ENCODE assay signal across 17 cellular contexts in the genomic region with DNA sequence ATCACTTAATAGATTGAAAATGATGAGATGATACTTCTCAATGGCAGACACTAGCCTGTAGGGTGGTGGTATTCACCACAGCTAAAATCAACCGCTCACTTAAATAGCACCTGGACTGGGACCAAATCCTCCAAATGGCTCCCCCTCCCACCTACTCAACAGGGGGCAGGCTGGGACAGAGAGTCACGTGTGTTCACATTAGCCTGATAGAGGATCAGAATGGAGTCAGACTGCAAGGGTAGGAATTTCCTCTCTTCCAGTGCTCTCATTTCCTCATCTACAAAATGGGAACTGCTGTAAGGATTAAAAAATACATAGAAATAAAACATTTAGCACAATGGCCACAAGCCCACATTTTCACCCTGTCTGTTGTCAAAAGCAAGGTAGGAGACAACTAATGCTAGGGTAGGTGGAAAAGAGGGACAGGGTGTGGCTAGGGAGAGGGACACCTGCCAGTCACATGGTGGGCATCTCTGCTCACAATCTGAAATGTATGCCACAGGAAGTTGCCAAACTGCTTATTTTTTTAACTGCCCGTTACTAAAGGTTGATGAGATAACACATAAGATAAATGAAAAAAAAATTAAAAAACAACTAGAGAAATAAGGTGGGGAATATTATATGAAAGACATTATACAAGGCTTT. TPM values are rescaled to one million over a fixed set of nuclear protein-coding genes. Genes with fewer than 3 reads are reported as not detected.
DNase-seq lines count a peak whose midpoint lies in the region; ATAC-seq lines count a peak whose summit lies in the region.
"Had no signal": no experiment of that assay in that cellular context is flagged by ENCODE, and none has a peak within 500 bp of the region (broad histone marks: within the 10 kb centered on the region; RNA-seq: fewer than 3 reads in every experiment).

No MANE protein-coding gene starts in this region.

- DNase-seq in NCI-H524 (lab: John Stamatoyannopoulos, UW) (peak; percentile 25 to 31), NCI-H524 treated with DMSO at 0.1 percent for 48 hours (lab: John Stamatoyannopoulos, UW) (no peak), G401 (ENCODE audit: low spot score) (peak; percentile 29), T-cell (no peak), mesendoderm (peak; percentile 40), GM23248 (no peak)
- DNase-seq: activated CD4-positive, alpha-beta T cell treated with anti-CD3 and anti-CD28 coated beads for 1 hour; central memory CD4-positive, alpha-beta T cell; DMS79; HFFc6; mesenchymal stem cell; NCI-H1436; pancreas; upper lobe of left lung had no signal

- H3K4ac ChIP-seq in mesendoderm (ENCODE audit: low read depth, low read length): no peak overlapping the region

- H3K4me1 Mint-ChIP-seq in T-cell: peaks cover 61 to 66% (median 62%) of the 10 kb centered on the region in 3 donors

- H4K5ac ChIP-seq in mesendoderm (ENCODE audit: low read length): no peak overlapping the region

- no CpG with 5 or more reads among the region's 3 CpGs for WGBS in mesendoderm (ENCODE audit: extremely low coverage, insufficient coverage, low lambda C conversion rate)
- WGBS in GM23248 (ENCODE audit: low coverage in 1 of 2, low lambda C conversion rate in 2 of 2, missing lambda C conversion rate in 2 of 2), 2 experiments: 72 to 77% methylated on average over 3 of the region's 3 CpGs

- H3K27me3 Mint-ChIP-seq in T-cell: no peaks in the 10 kb centered on the region

- no peak overlapping the region for H3K27ac ChIP-seq in mesendoderm (ENCODE audit: low read depth, low read length)
- H3K27ac ChIP-seq in GM23248: no peak overlapping the region
- H3K27ac ChIP-seq: esophagus muscularis mucosa, pancreas, upper lobe of left lung had no signal

- no peak overlapping the region for H2BK5ac ChIP-seq in mesendoderm (ENCODE audit: low read length)

- H3K36me3 Mint-ChIP-seq in T-cell: peaks cover 22% of the 10 kb centered on the region

- no peak overlapping the region for H3K23ac ChIP-seq in mesendoderm (ENCODE audit: low read length)

- H3K27ac Mint-ChIP-seq in T-cell: peak overlapping the region; percentile 72 to 86
- H3K27ac Mint-ChIP-seq: HFFc6 had no signal

- H3K4me2 ChIP-seq in mesendoderm (ENCODE audit: low read length): no peak overlapping the region
- H3K4me2 ChIP-seq in GM23248 (ENCODE audit: unreplicated experiment): no peak overlapping the region

- H3K79me2 ChIP-seq in mesendoderm (ENCODE audit: control insufficient read depth, insufficient read depth, low read length): no peaks in the 10 kb centered on the region
- H3K79me2 ChIP-seq in GM23248 (ENCODE audit: insufficient read depth): no peaks in the 10 kb centered on the region

- in situ Hi-C loops in G401 (cut with HindIII; ENCODE audit: low sequenced_read_pairs) (no loop called here), GM23248 (cut with MboI) (no loop called here)

- no peaks in the 10 kb centered on the region for H3K79me1 ChIP-seq in mesendoderm (ENCODE audit: low read length)

- H2AFZ ChIP-seq in GM23248: no peak overlapping the region

- no peaks in the 10 kb centered on the region for H3F3A ChIP-seq in GM23248 (ENCODE audit: insufficient read depth)

- H3K18ac ChIP-seq in mesendoderm (ENCODE audit: low read length): no peak overlapping the region

- no peak overlapping the region for H2BK15ac ChIP-seq in mesendoderm (replicated peaks; ENCODE audit: low read depth)

- H3K4me3 ChIP-seq in mesendoderm (ENCODE audit: low read length) (no peak overlapping the region), GM23248 (no peak overlapping the region)
- H3K4me3 ChIP-seq: esophagus muscularis mucosa, pancreas, upper lobe of left lung had no signal

- H2BK120ac ChIP-seq in mesendoderm (ENCODE audit: low read depth, low read length): no peak overlapping the region

- H3K4me3 Mint-ChIP-seq in T-cell: no peak overlapping the region
- H3K4me3 Mint-ChIP-seq: HFFc6 had no signal

- no peak overlapping the region for H2AK5ac ChIP-seq in mesendoderm (ENCODE audit: low read length)

- H3K9me3 Mint-ChIP-seq in T-cell: no peaks in the 10 kb centered on the region
- H3K9me3 Mint-ChIP-seq: HFFc6 had no signal

- H3K9me3 ChIP-seq in GM23248 (ENCODE audit: low read depth): no peaks in the 10 kb centered on the region
- H3K9me3 ChIP-seq: esophagus muscularis mucosa, pancreas, upper lobe of left lung had no signal

- H3K4me1 ChIP-seq in mesendoderm (ENCODE audit: control insufficient read depth, low read depth, low read length) (no peaks in the 10 kb centered on the region), GM23248 (ENCODE audit: insufficient read depth) (no peaks in the 10 kb centered on the region)
- H3K4me1 ChIP-seq: esophagus muscularis mucosa, upper lobe of left lung had no signal

- no peak overlapping the region for H4K8ac ChIP-seq in mesendoderm (ENCODE audit: low read depth, low read length)

- ATAC-seq in T-cell (replicated peaks in 1 of 4): peak in 1 of 4 experiments; percentile 17
- no peak for ATAC-seq in GM18498 (IDR thresholded peaks at IDR 0.05; ENCODE audit: unreplicated experiment)
- ATAC-seq in GM18868 (IDR thresholded peaks at IDR 0.05; ENCODE audit: unreplicated experiment): no peak
- ATAC-seq: pancreas had no signal

- H3K27me3 ChIP-seq in mesendoderm (ENCODE audit: insufficient read depth, low read length, poor library complexity): no peaks in the 10 kb centered on the region
- peaks cover 36% of the 10 kb centered on the region; the same call in 1 of the 2 replicates for H3K27me3 ChIP-seq in GM23248 (replicated peaks; ENCODE audit: insufficient read depth)
- H3K27me3 ChIP-seq: esophagus muscularis mucosa, pancreas, upper lobe of left lung had no signal

- H3K9ac ChIP-seq in mesendoderm (ENCODE audit: low read length) (no peak overlapping the region), GM23248 (no peak overlapping the region)

- H3K36me3 ChIP-seq in mesendoderm (ENCODE audit: control insufficient read depth, insufficient read depth, low read length) (no peaks in the 10 kb centered on the region), GM23248 (ENCODE audit: low read depth) (no peaks in the 10 kb centered on the region)
- H3K36me3 ChIP-seq: esophagus muscularis mucosa, pancreas, upper lobe of left lung had no signal

- H4K20me1 ChIP-seq in GM23248 (ENCODE audit: insufficient read depth): no peaks in the 10 kb centered on the region

- POLR2A ChIA-PET in T-cell (lab: Charles Lee): interaction anchor here (0.6 kb wide), 4 partner anchors 21 to 390 kb away, joined by 3 to 4 read pairs (median 3); no protein-coding TSS in a partner anchor

- H3K56ac ChIP-seq in mesendoderm (ENCODE audit: low read length): no peak overlapping the region

- H3K9me2 ChIP-seq in GM23248 (ENCODE audit: insufficient read depth): no peaks in the 10 kb centered on the region

- CTCF ChIA-PET in T-cell (lab: Charles Lee): interaction anchor here in 1 of 2 donors (1.0 kb wide), 1 partner anchor 152 kb away, joined by 3 read pairs; no protein-coding TSS in a partner anchor

RNA-seq across cellular contexts. Expression of a gene that starts 55.3 kb away (rescaled TPM):
- total RNA-seq in G401 (2014; rRNA removed; shearing (Covaris generic)): 0.37 and 0.71 TPM in 2 replicates
- 100 to 1,000 TPM in 2 of 5 donors, 10 to 100 TPM in 3; 81.9 to 196 (median 96.7) TPM for total RNA-seq in T-cell
- polyA plus RNA-seq in mesendoderm (2013, experiment 1 of 2): 1.8 TPM
- polyA plus RNA-seq in mesendoderm (2013, experiment 2 of 2): 2.1 TPM
- total RNA-seq in GM23248 (2014; rRNA removed; shearing (Covaris generic)): under 0.01 TPM in 2 replicates
- not detected in 2 replicates for polyA plus RNA-seq in GM23248 (2016; fragmentation: Nextera tagmentation; extraction: Ambion mirVana)
- total RNA-seq: HFFc6 had no signal

Comparison
In these comparisons a context has a peak if more than half of its experiments do, and no peak if none do; other contexts are left out.
1. DNase-seq: peak in NCI-H524 (2 of 2), G401 (single experiment) and mesendoderm (single experiment); none in NCI-H524 treated with DMSO at 0.1 percent for 48 hours (single experiment), T-cell (0 of 34) and GM23248 (single experiment).
2. RNA of a gene that starts 55.3 kb away (total RNA-seq): 81.9 to 196 TPM in T-cell; 0.37 to 0.71 TPM in G401 and under 0.01 TPM in GM23248; every median in the first group is over 10 times any median in the second.